8 cellular contexts compared by ENCODE assay signal in the genomic region with DNA sequence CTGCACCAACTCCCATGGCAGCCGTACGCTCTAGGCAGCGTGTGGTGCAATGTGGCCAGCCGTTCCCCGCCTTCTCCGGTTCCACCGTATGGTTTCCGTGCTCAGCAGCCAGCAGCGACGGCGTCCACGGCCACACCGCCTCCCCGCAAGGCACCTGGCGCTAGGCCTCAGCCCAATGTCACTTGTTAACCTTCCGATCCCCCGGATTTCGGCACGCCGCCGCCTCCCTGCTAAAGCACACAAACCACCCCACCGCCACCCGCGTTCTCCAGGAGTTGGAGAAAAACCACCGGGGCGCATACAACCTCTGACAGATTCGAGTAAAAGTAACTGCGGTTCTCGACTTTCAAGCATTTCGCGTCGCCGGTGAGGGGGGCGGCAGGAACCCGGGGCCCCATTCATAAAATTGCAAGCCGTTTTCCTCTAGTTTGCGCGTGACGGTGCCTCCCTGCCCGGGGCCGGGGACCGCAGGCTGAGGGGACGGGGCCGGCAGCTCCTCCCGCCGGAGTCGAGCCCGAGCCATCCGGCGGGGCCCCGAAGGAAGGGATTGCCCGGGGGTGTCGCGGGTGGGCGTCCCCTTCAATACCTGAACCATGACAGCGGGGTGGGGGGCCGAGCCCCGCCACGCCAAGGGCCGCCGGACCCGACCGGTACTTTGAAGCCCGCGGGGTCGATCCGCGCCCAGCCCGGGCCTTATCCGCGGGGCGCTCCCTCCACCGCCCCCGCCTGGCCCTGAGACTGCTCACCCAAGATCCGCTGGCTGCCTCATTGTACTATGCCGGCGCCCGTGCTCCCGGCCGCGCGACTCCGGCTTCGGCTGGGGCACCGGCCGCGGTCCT. TPM values are rescaled to one million over a fixed set of nuclear protein-coding genes. Genes with fewer than 3 reads are reported as not detected.
A peak's percentile ranks its signal among the peaks of the same experiment; 100 is the strongest.
DNase-seq lines count a peak whose midpoint lies in the region; FAIRE-seq and TF ChIP-seq lines count a peak whose summit lies in the region.

A gene with protein sequence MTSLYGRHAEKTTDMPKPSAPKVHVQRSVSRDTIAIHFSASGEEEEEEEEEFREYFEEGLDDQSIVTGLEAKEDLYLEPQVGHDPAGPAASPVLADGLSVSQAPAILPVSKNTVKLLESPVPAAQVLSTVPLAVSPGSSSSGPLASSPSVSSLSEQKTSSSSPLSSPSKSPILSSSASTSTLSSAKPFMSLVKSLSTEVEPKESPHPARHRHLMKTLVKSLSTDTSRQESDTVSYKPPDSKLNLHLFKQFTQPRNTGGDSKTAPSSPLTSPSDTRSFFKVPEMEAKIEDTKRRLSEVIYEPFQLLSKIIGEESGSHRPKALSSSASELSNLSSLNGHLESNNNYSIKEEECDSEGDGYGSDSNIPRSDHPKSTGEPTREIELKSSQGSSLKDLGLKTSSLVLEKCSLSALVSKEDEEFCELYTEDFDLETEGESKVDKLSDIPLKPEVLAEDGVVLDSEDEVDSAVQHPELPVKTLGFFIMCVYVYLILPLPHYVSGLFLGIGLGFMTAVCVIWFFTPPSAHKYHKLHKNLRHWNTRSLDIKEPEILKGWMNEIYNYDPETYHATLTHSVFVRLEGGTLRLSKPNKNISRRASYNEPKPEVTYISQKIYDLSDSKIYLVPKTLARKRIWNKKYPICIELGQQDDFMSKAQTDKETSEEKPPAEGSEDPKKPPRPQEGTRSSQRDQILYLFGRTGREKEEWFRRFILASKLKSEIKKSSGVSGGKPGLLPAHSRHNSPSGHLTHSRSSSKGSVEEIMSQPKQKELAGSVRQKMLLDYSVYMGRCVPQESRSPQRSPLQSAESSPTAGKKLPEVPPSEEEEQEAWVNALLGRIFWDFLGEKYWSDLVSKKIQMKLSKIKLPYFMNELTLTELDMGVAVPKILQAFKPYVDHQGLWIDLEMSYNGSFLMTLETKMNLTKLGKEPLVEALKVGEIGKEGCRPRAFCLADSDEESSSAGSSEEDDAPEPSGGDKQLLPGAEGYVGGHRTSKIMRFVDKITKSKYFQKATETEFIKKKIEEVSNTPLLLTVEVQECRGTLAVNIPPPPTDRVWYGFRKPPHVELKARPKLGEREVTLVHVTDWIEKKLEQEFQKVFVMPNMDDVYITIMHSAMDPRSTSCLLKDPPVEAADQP (minus strand): TSS at position 839 of the 839 bp plus-strand sequence. CDS start 49,043 bp downstream, outside the sequence.

- H3K4me3 ChIP-seq in HEK293 (ENCODE audit: low read depth, low read length), result peak within 1 kb of the TSS; percentile 85
- peak within 1 kb of the TSS; percentile 90 for H3K4me3 ChIP-seq in effector memory CD4-positive, alpha-beta T cell (ENCODE audit: insufficient read depth, low read depth, low read length, poor library complexity, severe bottlenecking)
- peak within 1 kb of the TSS; percentile 78 for H3K4me3 ChIP-seq in mononuclear cell (ENCODE audit: low read length)

- H3K4me1 ChIP-seq in HEK293 (ENCODE audit: control insufficient read depth, insufficient read depth, low read length) (peaks cover 21% of the 10 kb centered on the region), mononuclear cell (ENCODE audit: insufficient read depth, low read length) (peaks cover 37% of the 10 kb centered on the region)
- peaks cover 18% of the 10 kb centered on the region for H3K4me1 ChIP-seq in effector memory CD4-positive, alpha-beta T cell (ENCODE audit: control insufficient read depth, insufficient read depth, low read length, poor library complexity, severe bottlenecking)

- peak; percentile 14; the same call in 1 of the 2 replicates for TF ChIP-seq CTCF in HEK293 (tag by site-specific recombination; IDR thresholded peaks at IDR 0.05)

- CTCF ChIA-PET in HEK293 (lab: Yijun Ruan, JAX), result interaction anchor here (0.6 to 0.7 kb wide), 2 partner anchors 21 to 272 kb away, joined by 3 read pairs; no protein-coding TSS in a partner anchor

- no peaks in the 10 kb centered on the region for H3K9me3 ChIP-seq in HEK293 (ENCODE audit: control insufficient read depth, insufficient read depth, low read depth, low read length)
- no peaks in the 10 kb centered on the region for H3K9me3 ChIP-seq in effector memory CD4-positive, alpha-beta T cell (ENCODE audit: control insufficient read depth, low read length)
- H3K9me3 ChIP-seq in mononuclear cell (ENCODE audit: low read depth, low read length), result no peaks in the 10 kb centered on the region

- no peaks in the 10 kb centered on the region for H3K27me3 ChIP-seq in effector memory CD4-positive, alpha-beta T cell (replicated peaks; ENCODE audit: control insufficient read depth, insufficient read depth, low read length, poor library complexity, severe bottlenecking)
- H3K27me3 ChIP-seq in mononuclear cell (ENCODE audit: insufficient read depth, low read length), result no peaks in the 10 kb centered on the region

- peak; percentile 69 for TF ChIP-seq POLR2A in GM15510 (IDR thresholded peaks at IDR 0.05; ENCODE audit: borderline replicate concordance, extremely low read depth, insufficient read length)

- POLR2A ChIA-PET in HEK293 (lab: Yijun Ruan, JAX), result interaction anchor here (1.2 to 2.9 kb wide), 3 partner anchors 17 to 117 kb away, joined by 4 to 19 read pairs (median 6); no protein-coding TSS in a partner anchor

- DNase-seq in NCI-H146 treated with DMSO at 0.1 percent for 48 hours (lab: John Stamatoyannopoulos, UW; ENCODE audit: unreplicated experiment) (peak; percentile 22), HTR-8/SVneo (ENCODE audit: insufficient read length, low spot score) (no peak)
- peak; percentile 85 for DNase-seq in activated CD8-positive, alpha-beta memory T cell treated with anti-CD3 and anti-CD28 coated beads for 24 hours
- DNase-seq in effector memory CD4-positive, alpha-beta T cell, result peak; percentile 44 to 60 (median 53)
- peak; percentile 37 for DNase-seq in stimulated activated CD8-positive, alpha-beta memory T cell treated with anti-CD3 and anti-CD28 coated beads, Interleukin-4, amount 100 ng/mL, for 24 hours (ENCODE audit: low read depth)

- no peak for FAIRE-seq in HTR-8/SVneo (lab: Jason Lieb, UNC)

- no peaks in the 10 kb centered on the region for H3K36me3 ChIP-seq in HEK293 (ENCODE audit: control insufficient read depth in 2 of 2, insufficient read depth in 1 of 2, low read length in 2 of 2)
- H3K36me3 ChIP-seq in effector memory CD4-positive, alpha-beta T cell (ENCODE audit: control insufficient read depth, insufficient read depth, low read length), result no peaks in the 10 kb centered on the region

- H3K27ac ChIP-seq in HEK293 (ENCODE audit: extremely low read depth, low read depth, low read length), result peak within 1 kb of the TSS; percentile 74
- peak within 1 kb of the TSS; percentile 80 for H3K27ac ChIP-seq in effector memory CD4-positive, alpha-beta T cell (ENCODE audit: insufficient read depth, low read length, poor library complexity, severe bottlenecking)

TF ChIP-seq in HEK293, 187 proteins besides CTCF, POLR2A, EP300 and RAD21 (continues in another document):
- TF ChIP-seq ZNF510 (tag by site-specific recombination; IDR thresholded peaks at IDR 0.05; ENCODE audit: insufficient replicate concordance) (no peak), SCRT2 (tag by site-specific recombination; IDR thresholded peaks at IDR 0.05) (peak; percentile 77), HOXA7 (CRISPR knock-in tag; IDR thresholded peaks at IDR 0.05; ENCODE audit: borderline replicate concordance) (no peak), GLIS1 (tag by site-specific recombination; IDR thresholded peaks at IDR 0.05) (peak; percentile 26; the same call in 1 of the 2 replicates), KLF9 (tag by site-specific recombination; IDR thresholded peaks at IDR 0.05; ENCODE audit: low read depth) (peak; percentile 13; the same call in 1 of the 2 replicates), ZNF514 (tag by site-specific recombination; IDR thresholded peaks at IDR 0.05) (no peak), SCRT1 (tag by site-specific recombination; IDR thresholded peaks at IDR 0.05; ENCODE audit: borderline replicate concordance) (0 out of 2 replicates have a peak, but pooled peaks have one; percentile 11), GLIS2 (tag by site-specific recombination; IDR thresholded peaks at IDR 0.05) (peak; percentile 71), ZNF169 (tag by site-specific recombination; IDR thresholded peaks at IDR 0.05) (no peak), REPIN1 (tag by site-specific recombination; IDR thresholded peaks at IDR 0.05; ENCODE audit: low read depth) (no peak), ZNF596 (tag by site-specific recombination; IDR thresholded peaks at IDR 0.05) (no peak), ZNF391 (tag by site-specific recombination; IDR thresholded peaks at IDR 0.05; ENCODE audit: borderline replicate concordance, low read depth) (no peak), ZFHX2 (tag by site-specific recombination; conservative IDR thresholded peaks at IDR 0.05) (peak; percentile 46; the same call in 1 of the 2 replicates), ZNF335 (tag by site-specific recombination; conservative IDR thresholded peaks at IDR 0.05) (peak; percentile 61), ZBTB8A (tag by site-specific recombination; IDR thresholded peaks at IDR 0.05) (peak; percentile 50), ZNF624 (tag by site-specific recombination; IDR thresholded peaks at IDR 0.05) (no peak)
- TF ChIP-seq, protein P1, sequence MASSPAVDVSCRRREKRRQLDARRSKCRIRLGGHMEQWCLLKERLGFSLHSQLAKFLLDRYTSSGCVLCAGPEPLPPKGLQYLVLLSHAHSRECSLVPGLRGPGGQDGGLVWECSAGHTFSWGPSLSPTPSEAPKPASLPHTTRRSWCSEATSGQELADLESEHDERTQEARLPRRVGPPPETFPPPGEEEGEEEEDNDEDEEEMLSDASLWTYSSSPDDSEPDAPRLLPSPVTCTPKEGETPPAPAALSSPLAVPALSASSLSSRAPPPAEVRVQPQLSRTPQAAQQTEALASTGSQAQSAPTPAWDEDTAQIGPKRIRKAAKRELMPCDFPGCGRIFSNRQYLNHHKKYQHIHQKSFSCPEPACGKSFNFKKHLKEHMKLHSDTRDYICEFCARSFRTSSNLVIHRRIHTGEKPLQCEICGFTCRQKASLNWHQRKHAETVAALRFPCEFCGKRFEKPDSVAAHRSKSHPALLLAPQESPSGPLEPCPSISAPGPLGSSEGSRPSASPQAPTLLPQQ (tag by site-specific recombination; IDR thresholded peaks at IDR 0.05), result no peak

RNA-seq across cellular contexts. Expression of the gene that starts here (rescaled TPM):
- 7.2 TPM for total RNA-seq in mononuclear cell
